ENCODE assay signal across 1 cellular context in the genomic region with DNA sequence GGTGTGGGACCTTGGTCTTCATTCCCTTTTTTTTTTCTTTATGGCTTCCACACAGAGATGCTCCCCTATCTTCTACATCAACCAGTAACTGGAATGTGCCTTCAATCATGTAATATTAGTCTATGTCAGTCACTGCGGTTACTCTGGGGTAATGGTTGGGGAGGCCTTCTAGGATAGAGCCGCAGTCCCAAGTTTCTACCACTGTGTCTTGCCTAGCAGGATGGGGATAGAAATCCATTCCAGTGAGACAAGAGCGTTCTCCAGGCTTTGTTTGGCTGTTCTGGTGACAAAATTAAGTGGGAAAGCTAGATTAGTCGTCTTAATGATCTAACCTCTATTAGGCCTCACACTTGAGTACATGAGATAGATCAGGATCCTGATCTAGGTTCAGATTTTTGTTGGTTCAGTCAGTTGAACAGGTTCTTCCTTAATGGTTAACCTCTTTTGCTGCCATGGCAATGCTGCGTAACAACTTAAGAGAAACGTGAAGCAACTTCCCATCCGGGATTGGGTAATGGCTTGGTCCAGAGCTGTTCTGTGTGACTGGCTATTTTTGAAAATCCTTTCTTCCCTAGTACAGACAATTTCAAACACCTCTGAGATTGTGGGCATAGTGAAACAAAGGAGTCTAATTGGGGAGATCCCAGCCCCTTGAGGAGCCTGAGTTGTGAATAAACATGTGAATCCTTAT.
TF ChIP-seq lines count a peak whose summit lies in the region.

No MANE protein-coding gene starts in this region.

TF ChIP-seq in HEK293, 187 proteins besides CTCF, POLR2A, EP300 and RAD21:
- TF ChIP-seq, protein P1, sequence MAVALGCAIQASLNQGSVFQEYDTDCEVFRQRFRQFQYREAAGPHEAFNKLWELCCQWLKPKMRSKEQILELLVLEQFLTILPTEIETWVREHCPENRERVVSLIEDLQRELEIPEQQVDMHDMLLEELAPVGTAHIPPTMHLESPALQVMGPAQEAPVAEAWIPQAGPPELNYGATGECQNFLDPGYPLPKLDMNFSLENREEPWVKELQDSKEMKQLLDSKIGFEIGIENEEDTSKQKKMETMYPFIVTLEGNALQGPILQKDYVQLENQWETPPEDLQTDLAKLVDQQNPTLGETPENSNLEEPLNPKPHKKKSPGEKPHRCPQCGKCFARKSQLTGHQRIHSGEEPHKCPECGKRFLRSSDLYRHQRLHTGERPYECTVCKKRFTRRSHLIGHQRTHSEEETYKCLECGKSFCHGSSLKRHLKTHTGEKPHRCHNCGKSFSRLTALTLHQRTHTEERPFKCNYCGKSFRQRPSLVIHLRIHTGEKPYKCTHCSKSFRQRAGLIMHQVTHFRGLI (tag by site-specific recombination; IDR thresholded peaks at IDR 0.05): no peak
- no peak for TF ChIP-seq SALL2 (tag by site-specific recombination; IDR thresholded peaks at IDR 0.05; ENCODE audit: borderline replicate concordance)
- TF ChIP-seq ZNF2 (tag by site-specific recombination; IDR thresholded peaks at IDR 0.05): no peak
- TF ChIP-seq EGR2 (tag by site-specific recombination; IDR thresholded peaks at IDR 0.05; ENCODE audit: low read depth): no peak
- TF ChIP-seq, protein P2, sequence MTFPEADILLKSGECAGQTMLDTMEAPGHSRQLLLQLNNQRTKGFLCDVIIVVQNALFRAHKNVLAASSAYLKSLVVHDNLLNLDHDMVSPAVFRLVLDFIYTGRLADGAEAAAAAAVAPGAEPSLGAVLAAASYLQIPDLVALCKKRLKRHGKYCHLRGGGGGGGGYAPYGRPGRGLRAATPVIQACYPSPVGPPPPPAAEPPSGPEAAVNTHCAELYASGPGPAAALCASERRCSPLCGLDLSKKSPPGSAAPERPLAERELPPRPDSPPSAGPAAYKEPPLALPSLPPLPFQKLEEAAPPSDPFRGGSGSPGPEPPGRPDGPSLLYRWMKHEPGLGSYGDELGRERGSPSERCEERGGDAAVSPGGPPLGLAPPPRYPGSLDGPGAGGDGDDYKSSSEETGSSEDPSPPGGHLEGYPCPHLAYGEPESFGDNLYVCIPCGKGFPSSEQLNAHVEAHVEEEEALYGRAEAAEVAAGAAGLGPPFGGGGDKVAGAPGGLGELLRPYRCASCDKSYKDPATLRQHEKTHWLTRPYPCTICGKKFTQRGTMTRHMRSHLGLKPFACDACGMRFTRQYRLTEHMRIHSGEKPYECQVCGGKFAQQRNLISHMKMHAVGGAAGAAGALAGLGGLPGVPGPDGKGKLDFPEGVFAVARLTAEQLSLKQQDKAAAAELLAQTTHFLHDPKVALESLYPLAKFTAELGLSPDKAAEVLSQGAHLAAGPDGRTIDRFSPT (tag by site-specific recombination; IDR thresholded peaks at IDR 0.05): no peak
- TF ChIP-seq ZNF335 (tag by site-specific recombination; conservative IDR thresholded peaks at IDR 0.05): no peak
- TF ChIP-seq, protein P3, sequence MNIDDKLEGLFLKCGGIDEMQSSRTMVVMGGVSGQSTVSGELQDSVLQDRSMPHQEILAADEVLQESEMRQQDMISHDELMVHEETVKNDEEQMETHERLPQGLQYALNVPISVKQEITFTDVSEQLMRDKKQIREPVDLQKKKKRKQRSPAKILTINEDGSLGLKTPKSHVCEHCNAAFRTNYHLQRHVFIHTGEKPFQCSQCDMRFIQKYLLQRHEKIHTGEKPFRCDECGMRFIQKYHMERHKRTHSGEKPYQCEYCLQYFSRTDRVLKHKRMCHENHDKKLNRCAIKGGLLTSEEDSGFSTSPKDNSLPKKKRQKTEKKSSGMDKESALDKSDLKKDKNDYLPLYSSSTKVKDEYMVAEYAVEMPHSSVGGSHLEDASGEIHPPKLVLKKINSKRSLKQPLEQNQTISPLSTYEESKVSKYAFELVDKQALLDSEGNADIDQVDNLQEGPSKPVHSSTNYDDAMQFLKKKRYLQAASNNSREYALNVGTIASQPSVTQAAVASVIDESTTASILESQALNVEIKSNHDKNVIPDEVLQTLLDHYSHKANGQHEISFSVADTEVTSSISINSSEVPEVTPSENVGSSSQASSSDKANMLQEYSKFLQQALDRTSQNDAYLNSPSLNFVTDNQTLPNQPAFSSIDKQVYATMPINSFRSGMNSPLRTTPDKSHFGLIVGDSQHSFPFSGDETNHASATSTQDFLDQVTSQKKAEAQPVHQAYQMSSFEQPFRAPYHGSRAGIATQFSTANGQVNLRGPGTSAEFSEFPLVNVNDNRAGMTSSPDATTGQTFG (tag by site-specific recombination; IDR thresholded peaks at IDR 0.05; ENCODE audit: borderline replicate concordance): no peak
- no peak for TF ChIP-seq TRIM28 (IDR thresholded peaks at IDR 0.05; ENCODE audit: borderline replicate concordance, low read length)
- no peak for TF ChIP-seq ZNF501 (tag by site-specific recombination; IDR thresholded peaks at IDR 0.05)
- TF ChIP-seq, protein P4, sequence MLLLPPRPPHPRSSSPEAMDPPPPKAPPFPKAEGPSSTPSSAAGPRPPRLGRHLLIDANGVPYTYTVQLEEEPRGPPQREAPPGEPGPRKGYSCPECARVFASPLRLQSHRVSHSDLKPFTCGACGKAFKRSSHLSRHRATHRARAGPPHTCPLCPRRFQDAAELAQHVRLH (tag by site-specific recombination; IDR thresholded peaks at IDR 0.05): no peak
- TF ChIP-seq, protein P5, sequence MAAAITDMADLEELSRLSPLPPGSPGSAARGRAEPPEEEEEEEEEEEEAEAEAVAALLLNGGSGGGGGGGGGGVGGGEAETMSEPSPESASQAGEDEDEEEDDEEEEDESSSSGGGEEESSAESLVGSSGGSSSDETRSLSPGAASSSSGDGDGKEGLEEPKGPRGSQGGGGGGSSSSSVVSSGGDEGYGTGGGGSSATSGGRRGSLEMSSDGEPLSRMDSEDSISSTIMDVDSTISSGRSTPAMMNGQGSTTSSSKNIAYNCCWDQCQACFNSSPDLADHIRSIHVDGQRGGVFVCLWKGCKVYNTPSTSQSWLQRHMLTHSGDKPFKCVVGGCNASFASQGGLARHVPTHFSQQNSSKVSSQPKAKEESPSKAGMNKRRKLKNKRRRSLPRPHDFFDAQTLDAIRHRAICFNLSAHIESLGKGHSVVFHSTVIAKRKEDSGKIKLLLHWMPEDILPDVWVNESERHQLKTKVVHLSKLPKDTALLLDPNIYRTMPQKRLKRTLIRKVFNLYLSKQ (tag by site-specific recombination; IDR thresholded peaks at IDR 0.05; ENCODE audit: borderline replicate concordance): no peak
- TF ChIP-seq, protein P6, sequence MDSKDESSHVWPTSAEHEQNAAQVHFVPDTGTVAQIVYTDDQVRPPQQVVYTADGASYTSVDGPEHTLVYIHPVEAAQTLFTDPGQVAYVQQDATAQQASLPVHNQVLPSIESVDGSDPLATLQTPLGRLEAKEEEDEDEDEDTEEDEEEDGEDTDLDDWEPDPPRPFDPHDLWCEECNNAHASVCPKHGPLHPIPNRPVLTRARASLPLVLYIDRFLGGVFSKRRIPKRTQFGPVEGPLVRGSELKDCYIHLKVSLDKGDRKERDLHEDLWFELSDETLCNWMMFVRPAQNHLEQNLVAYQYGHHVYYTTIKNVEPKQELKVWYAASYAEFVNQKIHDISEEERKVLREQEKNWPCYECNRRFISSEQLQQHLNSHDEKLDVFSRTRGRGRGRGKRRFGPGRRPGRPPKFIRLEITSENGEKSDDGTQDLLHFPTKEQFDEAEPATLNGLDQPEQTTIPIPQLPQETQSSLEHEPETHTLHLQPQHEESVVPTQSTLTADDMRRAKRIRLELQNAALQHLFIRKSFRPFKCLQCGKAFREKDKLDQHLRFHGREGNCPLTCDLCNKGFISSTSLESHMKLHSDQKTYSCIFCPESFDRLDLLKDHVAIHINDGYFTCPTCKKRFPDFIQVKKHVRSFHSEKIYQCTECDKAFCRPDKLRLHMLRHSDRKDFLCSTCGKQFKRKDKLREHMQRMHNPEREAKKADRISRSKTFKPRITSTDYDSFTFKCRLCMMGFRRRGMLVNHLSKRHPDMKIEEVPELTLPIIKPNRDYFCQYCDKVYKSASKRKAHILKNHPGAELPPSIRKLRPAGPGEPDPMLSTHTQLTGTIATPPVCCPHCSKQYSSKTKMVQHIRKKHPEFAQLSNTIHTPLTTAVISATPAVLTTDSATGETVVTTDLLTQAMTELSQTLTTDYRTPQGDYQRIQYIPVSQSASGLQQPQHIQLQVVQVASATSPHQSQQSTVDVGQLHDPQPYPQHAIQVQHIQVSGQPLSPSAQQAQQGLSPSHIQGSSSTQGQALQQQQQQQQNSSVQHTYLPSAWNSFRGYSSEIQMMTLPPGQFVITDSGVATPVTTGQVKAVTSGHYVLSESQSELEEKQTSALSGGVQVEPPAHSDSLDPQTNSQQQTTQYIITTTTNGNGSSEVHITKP (tag by site-specific recombination; IDR thresholded peaks at IDR 0.05): no peak
- TF ChIP-seq ZNF416 (tag by site-specific recombination; IDR thresholded peaks at IDR 0.05): no peak
- TF ChIP-seq, protein P7, sequence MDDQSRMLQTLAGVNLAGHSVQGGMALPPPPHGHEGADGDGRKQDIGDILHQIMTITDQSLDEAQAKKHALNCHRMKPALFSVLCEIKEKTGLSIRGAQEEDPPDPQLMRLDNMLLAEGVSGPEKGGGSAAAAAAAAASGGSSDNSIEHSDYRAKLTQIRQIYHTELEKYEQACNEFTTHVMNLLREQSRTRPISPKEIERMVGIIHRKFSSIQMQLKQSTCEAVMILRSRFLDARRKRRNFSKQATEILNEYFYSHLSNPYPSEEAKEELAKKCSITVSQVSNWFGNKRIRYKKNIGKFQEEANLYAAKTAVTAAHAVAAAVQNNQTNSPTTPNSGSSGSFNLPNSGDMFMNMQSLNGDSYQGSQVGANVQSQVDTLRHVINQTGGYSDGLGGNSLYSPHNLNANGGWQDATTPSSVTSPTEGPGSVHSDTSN (CRISPR knock-in tag; IDR thresholded peaks at IDR 0.05): no peak
- TF ChIP-seq, protein P8, sequence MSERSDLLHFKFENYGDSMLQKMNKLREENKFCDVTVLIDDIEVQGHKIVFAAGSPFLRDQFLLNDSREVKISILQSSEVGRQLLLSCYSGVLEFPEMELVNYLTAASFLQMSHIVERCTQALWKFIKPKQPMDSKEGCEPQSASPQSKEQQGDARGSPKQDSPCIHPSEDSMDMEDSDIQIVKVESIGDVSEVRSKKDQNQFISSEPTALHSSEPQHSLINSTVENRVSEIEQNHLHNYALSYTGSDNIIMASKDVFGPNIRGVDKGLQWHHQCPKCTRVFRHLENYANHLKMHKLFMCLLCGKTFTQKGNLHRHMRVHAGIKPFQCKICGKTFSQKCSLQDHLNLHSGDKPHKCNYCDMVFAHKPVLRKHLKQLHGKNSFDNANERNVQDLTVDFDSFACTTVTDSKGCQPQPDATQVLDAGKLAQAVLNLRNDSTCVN (tag by site-specific recombination; optimal IDR thresholded peaks at IDR 0.05): no peak
